ENCODE assay signal across 19 cellular contexts in genomic region chr4:10182446-10183424, GRCh38.
A peak's percentile ranks its signal among the peaks of the same experiment; 100 is the strongest.
DNase-seq lines count a peak whose midpoint lies in the region; ATAC-seq and TF ChIP-seq lines count a peak whose summit lies in the region.
"Had no signal": no experiment of that assay in that cellular context is flagged by ENCODE, and none has a peak within 500 bp of the region (broad histone marks: within the 10 kb centered on the region; RNA-seq: fewer than 3 reads in every experiment).

No MANE protein-coding gene starts in this region.

- no peak overlapping the region for H3K4me3 ChIP-seq in Loucy (ENCODE audit: low read length, poor library complexity, severe bottlenecking)
- no peak overlapping the region for H3K4me3 ChIP-seq in tibial artery
- H3K4me3 ChIP-seq: dorsolateral prefrontal cortex, gastrocnemius medialis had no signal

- H3K27me3 Mint-ChIP-seq in activated CD4-positive, alpha-beta T cell treated with anti-CD3 and anti-CD28 coated beads, Interleukin-2, amount 10 ng/mL, durations not matched to agents 7 days and 5 days = no peaks in the 10 kb centered on the region
- no peaks in the 10 kb centered on the region for H3K27me3 Mint-ChIP-seq in activated CD8-positive, alpha-beta T cell treated with anti-CD3 and anti-CD28 coated beads, Interleukin-2, amount 10 ng/mL, durations not matched to agents 7 days and 5 days (ENCODE audit: low read depth)

- H3K4me1 Mint-ChIP-seq in activated CD4-positive, alpha-beta T cell treated with anti-CD3 and anti-CD28 coated beads, Interleukin-2, amount 10 ng/mL, durations not matched to agents 7 days and 5 days = peaks cover 51% of the 10 kb centered on the region
- H3K4me1 Mint-ChIP-seq in activated CD8-positive, alpha-beta T cell treated with anti-CD3 and anti-CD28 coated beads, Interleukin-2, amount 10 ng/mL, durations not matched to agents 7 days and 5 days (ENCODE audit: low read depth) = peaks cover 60% of the 10 kb centered on the region
- H3K4me1 Mint-ChIP-seq in stimulated activated effector memory CD8-positive, alpha-beta T cell treated with anti-CD3 and anti-CD28 coated beads, Interleukin-12 subunit alpha, Interleukin-12 subunit beta, amount 100 ng/mL, for 72 hours = peaks cover 35% of the 10 kb centered on the region

- intact Hi-C loops in tibial artery (cut with DNase I; ENCODE audit: low total_unique reads) = no loop called here

- DNase-seq in activated CD4-positive, alpha-beta T cell treated with anti-CD3 and anti-CD28 coated beads, Interleukin-2, amount 10 ng/mL, durations not matched to agents 7 days and 5 days = peak; percentile 33
- DNase-seq in activated CD4-positive, alpha-beta T cell treated with anti-CD3 and anti-CD28 coated beads, Interleukin-2, amount 50 U/mL, for 4 hours = no peak
- DNase-seq in activated CD8-positive, alpha-beta T cell treated with anti-CD3 and anti-CD28 coated beads, Interleukin-2, amount 10 ng/mL, durations not matched to agents 7 days and 5 days = peak; percentile 62
- DNase-seq in stimulated activated effector memory CD8-positive, alpha-beta T cell treated with anti-CD3 and anti-CD28 coated beads, Interleukin-12 subunit alpha, Interleukin-12 subunit beta, amount 100 ng/mL, for 72 hours (ENCODE audit: low spot score in 2 of 2) = no peak
- DNase-seq in tibial artery = no peak
- DNase-seq: activated gamma-delta T cell; aorta; central memory CD4-positive, alpha-beta T cell; DMS53; dorsolateral prefrontal cortex; gastrocnemius medialis; HCEC 1CT; mammary epithelial cell; MM.1S; NCI-H2029 had no signal

- H3K4me3 Mint-ChIP-seq in activated CD4-positive, alpha-beta T cell treated with anti-CD3 and anti-CD28 coated beads, Interleukin-2, amount 10 ng/mL, durations not matched to agents 7 days and 5 days = no peak overlapping the region
- H3K4me3 Mint-ChIP-seq in activated CD8-positive, alpha-beta T cell treated with anti-CD3 and anti-CD28 coated beads, Interleukin-2, amount 10 ng/mL, durations not matched to agents 7 days and 5 days = peak overlapping the region; percentile 19
- no peak overlapping the region for H3K4me3 Mint-ChIP-seq in stimulated activated effector memory CD8-positive, alpha-beta T cell treated with anti-CD3 and anti-CD28 coated beads, Interleukin-12 subunit alpha, Interleukin-12 subunit beta, amount 100 ng/mL, for 72 hours

- ATAC-seq in activated CD8-positive, alpha-beta T cell treated with anti-CD3 and anti-CD28 coated beads, Interleukin-2, amount 10 ng/mL, durations not matched to agents 7 days and 5 days = peak; percentile 52
- peak; percentile 29 for ATAC-seq in stimulated activated effector memory CD8-positive, alpha-beta T cell treated with anti-CD3 and anti-CD28 coated beads, Interleukin-12 subunit alpha, Interleukin-12 subunit beta, amount 100 ng/mL, for 72 hours
- no peak for ATAC-seq in HG03097 (IDR thresholded peaks at IDR 0.05; ENCODE audit: low FRiP score, unreplicated experiment)
- no peak for ATAC-seq in GM19324 (IDR thresholded peaks at IDR 0.05; ENCODE audit: low FRiP score, unreplicated experiment)
- ATAC-seq: gastrocnemius medialis had no signal

- peak overlapping the region; percentile 39 for H3K4me2 ChIP-seq in Loucy (ENCODE audit: low read depth, low read length, poor library complexity, severe bottlenecking)

- CTCF ChIA-PET in activated CD4-positive, alpha-beta T cell treated with anti-CD3 and anti-CD28 coated beads, Interleukin-2, amount 10 ng/mL, durations not matched to agents 7 days and 5 days (lab: Charles Lee) = interaction anchor here (0.9 to 2.7 kb wide), 7 partner anchors 9 to 278 kb away, joined by 3 to 9 read pairs (median 8); no protein-coding TSS in a partner anchor
- CTCF ChIA-PET in activated CD8-positive, alpha-beta T cell treated with anti-CD3 and anti-CD28 coated beads, Interleukin-2, amount 10 ng/mL, durations not matched to agents 7 days and 5 days (lab: Charles Lee) = interaction anchor here (0.6 to 4.8 kb wide), 5 partner anchors 12 to 355 kb away, joined by 3 to 43 read pairs (median 10); no protein-coding TSS in a partner anchor

- peak overlapping the region; percentile 76 for H3K27ac Mint-ChIP-seq in activated CD4-positive, alpha-beta T cell treated with anti-CD3 and anti-CD28 coated beads, Interleukin-2, amount 10 ng/mL, durations not matched to agents 7 days and 5 days
- H3K27ac Mint-ChIP-seq in activated CD8-positive, alpha-beta T cell treated with anti-CD3 and anti-CD28 coated beads, Interleukin-2, amount 10 ng/mL, durations not matched to agents 7 days and 5 days = peak overlapping the region; percentile 64
- peak overlapping the region; percentile 85 for H3K27ac Mint-ChIP-seq in stimulated activated effector memory CD8-positive, alpha-beta T cell treated with anti-CD3 and anti-CD28 coated beads, Interleukin-12 subunit alpha, Interleukin-12 subunit beta, amount 100 ng/mL, for 72 hours

- H3K4me1 ChIP-seq in Loucy (ENCODE audit: insufficient read depth, low read length, poor library complexity, severe bottlenecking) = peaks cover 71% of the 10 kb centered on the region
- H3K4me1 ChIP-seq in tibial artery = no peaks in the 10 kb centered on the region
- H3K4me1 ChIP-seq: gastrocnemius medialis had no signal

- H3K36me3 Mint-ChIP-seq in activated CD4-positive, alpha-beta T cell treated with anti-CD3 and anti-CD28 coated beads, Interleukin-2, amount 10 ng/mL, durations not matched to agents 7 days and 5 days (ENCODE audit: low read depth) = peaks cover 25% of the 10 kb centered on the region
- peaks cover 33% of the 10 kb centered on the region for H3K36me3 Mint-ChIP-seq in activated CD8-positive, alpha-beta T cell treated with anti-CD3 and anti-CD28 coated beads, Interleukin-2, amount 10 ng/mL, durations not matched to agents 7 days and 5 days (ENCODE audit: low read depth)
- H3K36me3 Mint-ChIP-seq in stimulated activated effector memory CD8-positive, alpha-beta T cell treated with anti-CD3 and anti-CD28 coated beads, Interleukin-12 subunit alpha, Interleukin-12 subunit beta, amount 100 ng/mL, for 72 hours = no peaks in the 10 kb centered on the region

- H3F3A ChIP-seq in Loucy (ENCODE audit: low read depth) = 0 out of 2 replicates have a peak, but pooled peaks cover 4% of the 10 kb centered on the region

- no peaks in the 10 kb centered on the region for H3K36me3 ChIP-seq in Loucy (ENCODE audit: insufficient read depth, low read length)
- H3K36me3 ChIP-seq in tibial artery = no peaks in the 10 kb centered on the region
- H3K36me3 ChIP-seq: gastrocnemius medialis had no signal

- no peak overlapping the region for H2AFZ ChIP-seq in Loucy (ENCODE audit: low read length)

- no peaks in the 10 kb centered on the region for H4K20me1 ChIP-seq in Loucy (ENCODE audit: insufficient read depth, low read length, poor library complexity, severe bottlenecking)

- H3K27me3 ChIP-seq in Loucy (ENCODE audit: insufficient read depth, low read length, poor library complexity, severe bottlenecking) (no peaks in the 10 kb centered on the region), tibial artery (no peaks in the 10 kb centered on the region)
- H3K27me3 ChIP-seq: gastrocnemius medialis had no signal

- TF ChIP-seq CTCF in Loucy (conservative IDR thresholded peaks at IDR 0.05; ENCODE audit: low read length) = no peak
- TF ChIP-seq CTCF in tibial artery (IDR thresholded peaks at IDR 0.05) = no peak

- POLR2A ChIA-PET in activated CD4-positive, alpha-beta T cell treated with anti-CD3 and anti-CD28 coated beads, Interleukin-2, amount 10 ng/mL, durations not matched to agents 7 days and 5 days (lab: Charles Lee) = no interaction called here
- POLR2A ChIA-PET in activated CD8-positive, alpha-beta T cell treated with anti-CD3 and anti-CD28 coated beads, Interleukin-2, amount 10 ng/mL, durations not matched to agents 7 days and 5 days (lab: Charles Lee) = interaction anchor here (2.1 kb wide), 1 partner anchor 275 kb away, joined by 8 read pairs; the partner anchor contains the start of gene ZNF518B

- no peaks in the 10 kb centered on the region for H3K79me2 ChIP-seq in Loucy (ENCODE audit: insufficient read depth, low read length)

- no peak overlapping the region for H3K9ac ChIP-seq in Loucy (ENCODE audit: low read depth, low read length, poor library complexity, severe bottlenecking)

- H3K9me3 ChIP-seq in Loucy (ENCODE audit: insufficient read depth, low read depth, low read length) (no peaks in the 10 kb centered on the region), tibial artery (no peaks in the 10 kb centered on the region)
- H3K9me3 ChIP-seq: gastrocnemius medialis had no signal

- H3K9me2 ChIP-seq in Loucy (replicated peaks; ENCODE audit: low read depth, low read length) = no peaks in the 10 kb centered on the region

- H3K27ac ChIP-seq in tibial artery = no peak overlapping the region
- H3K27ac ChIP-seq: dorsolateral prefrontal cortex, gastrocnemius medialis, RWPE1 had no signal

- peaks cover 30% of the 10 kb centered on the region for H3K9me3 Mint-ChIP-seq in activated CD4-positive, alpha-beta T cell treated with anti-CD3 and anti-CD28 coated beads, Interleukin-2, amount 10 ng/mL, durations not matched to agents 7 days and 5 days
- H3K9me3 Mint-ChIP-seq in activated CD8-positive, alpha-beta T cell treated with anti-CD3 and anti-CD28 coated beads, Interleukin-2, amount 10 ng/mL, durations not matched to agents 7 days and 5 days (ENCODE audit: insufficient read depth) = peaks cover 5% of the 10 kb centered on the region
- no peaks in the 10 kb centered on the region for H3K9me3 Mint-ChIP-seq in stimulated activated effector memory CD8-positive, alpha-beta T cell treated with anti-CD3 and anti-CD28 coated beads, Interleukin-12 subunit alpha, Interleukin-12 subunit beta, amount 100 ng/mL, for 72 hours

Comparison
In these comparisons a context has a peak if more than half of its experiments do, and no peak if none do; other contexts are left out.
1. DNase-seq: peak in activated CD4-positive, alpha-beta T cell treated with anti-CD3 and anti-CD28 coated beads, Interleukin-2, amount 10 ng/mL, durations not matched to agents 7 days and 5 days (single experiment) and activated CD8-positive, alpha-beta T cell treated with anti-CD3 and anti-CD28 coated beads, Interleukin-2, amount 10 ng/mL, durations not matched to agents 7 days and 5 days (single experiment); none in activated CD4-positive, alpha-beta T cell treated with anti-CD3 and anti-CD28 coated beads, Interleukin-2, amount 50 U/mL, for 4 hours (0 of 2), stimulated activated effector memory CD8-positive, alpha-beta T cell treated with anti-CD3 and anti-CD28 coated beads, Interleukin-12 subunit alpha, Interleukin-12 subunit beta, amount 100 ng/mL, for 72 hours (0 of 2) and tibial artery (0 of 2).
2. ATAC-seq: peak in activated CD8-positive, alpha-beta T cell treated with anti-CD3 and anti-CD28 coated beads, Interleukin-2, amount 10 ng/mL, durations not matched to agents 7 days and 5 days (single experiment) and stimulated activated effector memory CD8-positive, alpha-beta T cell treated with anti-CD3 and anti-CD28 coated beads, Interleukin-12 subunit alpha, Interleukin-12 subunit beta, amount 100 ng/mL, for 72 hours (single experiment); none in HG03097 (single experiment) and GM19324 (single experiment).
3. Peak in every context shown above with its lines, with median percentiles within 50 percentile points of each other: H3K27ac Mint-ChIP-seq.